ENCODE assay signal across 8 cellular contexts in the genomic region with DNA sequence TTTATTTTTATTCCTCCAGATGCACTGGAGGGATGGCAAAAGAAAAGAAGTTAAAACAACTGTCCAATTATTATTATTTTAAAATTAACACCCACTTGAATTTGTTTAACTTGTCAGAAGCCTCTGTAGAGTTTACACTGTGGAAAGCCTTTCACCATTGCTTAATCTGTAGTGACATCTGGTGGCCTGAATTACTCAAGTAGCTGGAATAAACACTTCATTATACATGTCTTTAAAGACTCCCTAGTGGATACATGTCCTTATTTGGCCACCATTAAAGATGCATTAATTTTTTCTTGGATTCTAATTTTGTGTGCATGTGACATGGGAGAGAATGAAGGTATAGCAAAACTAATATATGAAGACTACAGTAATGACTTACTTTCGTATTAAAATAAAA.
DNase-seq lines count a peak whose midpoint lies in the region; ATAC-seq and TF ChIP-seq lines count a peak whose summit lies in the region.

No MANE protein-coding gene starts in this region.

- H3K36me3 ChIP-seq in adipocyte (ENCODE audit: control insufficient read depth, insufficient read depth, low read length, severe bottlenecking), result no peaks in the 10 kb centered on the region

- H3K9me3 ChIP-seq in adipocyte (ENCODE audit: control insufficient read depth, low read length), result no peaks in the 10 kb centered on the region

- TF ChIP-seq CTCF in 22Rv1 (IDR thresholded peaks at IDR 0.05), result peak; percentile 71

- no peaks in the 10 kb centered on the region for H3K4me1 ChIP-seq in adipocyte (ENCODE audit: control insufficient read depth, insufficient read depth, low read length)

- H3K4me3 ChIP-seq in adipocyte (ENCODE audit: low read length), result no peak overlapping the region

- H3K9ac ChIP-seq in adipocyte (ENCODE audit: low read length), result no peak overlapping the region

- H3K27ac ChIP-seq in 22Rv1, result no peak overlapping the region

- no peaks in the 10 kb centered on the region for H3K27me3 ChIP-seq in adipocyte (replicated peaks; ENCODE audit: control insufficient read depth, insufficient read depth, low read length)

- DNase-seq in NCI-H1092 treated with DMSO at 0.1 percent for 48 hours (lab: John Stamatoyannopoulos, UW), result peak; percentile 43
- DNase-seq in adipocyte (ENCODE audit: low read depth), result peak; percentile 8
- peak; percentile 23 for DNase-seq in kidney glomerular epithelial cell (lab: John Stamatoyannopoulos, UW)
- DNase-seq in GM19238 (ENCODE audit: insufficient read length, low spot score), result no peak
- no peak for DNase-seq in stimulated activated naive CD4-positive, alpha-beta T cell treated with Interleukin-2 at 50 U/mL for 16 hours (lab: John Stamatoyannopoulos, UW)
- DNase-seq in HuH-7.5 (ENCODE audit: low spot score), result no peak

- ATAC-seq in GM18519 (IDR thresholded peaks at IDR 0.05; ENCODE audit: low FRiP score, unreplicated experiment), result peak; percentile 76

Comparison
In these comparisons a context has a peak if more than half of its experiments do, and no peak if none do; other contexts are left out.
1. DNase-seq: peak in NCI-H1092 treated with DMSO at 0.1 percent for 48 hours (single experiment), adipocyte (single experiment) and kidney glomerular epithelial cell (single experiment); none in GM19238 (single experiment), stimulated activated naive CD4-positive, alpha-beta T cell treated with Interleukin-2 at 50 U/mL for 16 hours (single experiment) and HuH-7.5 (single experiment).